Comparison of ENCODE assay signal across 8 cellular contexts in genomic region chr6:144215402-144215931, GRCh38.
A peak's percentile ranks its signal among the peaks of the same experiment; 100 is the strongest.
DNase-seq lines count a peak whose midpoint lies in the region; ATAC-seq and TF ChIP-seq lines count a peak whose summit lies in the region.

No MANE protein-coding gene starts in this region.

- DNase-seq in GM10266 (ENCODE audit: extremely low spot score) (peak; percentile 35), T-helper 17 cell (peak in 1 of 3 donors; percentile 6), medulla oblongata (ENCODE audit: extremely low spot score) (peak; percentile 51), testis (peak; percentile 44), T1000 (lab: John Stamatoyannopoulos, UW) (no peak)

- H3K36me3 ChIP-seq in ectodermal cell (ENCODE audit: control insufficient read depth, insufficient read depth, low read length), result no peaks in the 10 kb centered on the region
- H3K36me3 ChIP-seq in testis (ENCODE audit: low read depth, missing control alignments), result no peaks in the 10 kb centered on the region

- H3K27me3 ChIP-seq in ectodermal cell (ENCODE audit: control insufficient read depth, insufficient read depth, low read length, poor library complexity, severe bottlenecking) (no peaks in the 10 kb centered on the region), testis (no peaks in the 10 kb centered on the region)

- peaks cover 13% of the 10 kb centered on the region for H3K27me3 Mint-ChIP-seq in T-helper 17 cell

- H3K4me1 ChIP-seq in ectodermal cell (ENCODE audit: control insufficient read depth, insufficient read depth, low read length), result no peaks in the 10 kb centered on the region
- H3K4me1 ChIP-seq in testis, result peaks cover 11% of the 10 kb centered on the region

- TF ChIP-seq CTCF in GM10266 (IDR thresholded peaks at IDR 0.05; ENCODE audit: control insufficient read depth, insufficient read depth, low read depth, missing control alignments) (no peak), testis (IDR thresholded peaks at IDR 0.05) (no peak)

- ATAC-seq in HG03442 (IDR thresholded peaks at IDR 0.05; ENCODE audit: unreplicated experiment) (peak; percentile 7), T-helper 17 cell (no peak), GM19035 (IDR thresholded peaks at IDR 0.05; ENCODE audit: unreplicated experiment) (no peak)

- no peaks in the 10 kb centered on the region for H3K9me3 ChIP-seq in T-helper 17 cell (ENCODE audit: control insufficient read depth, low read length, poor library complexity, severe bottlenecking)
- no peaks in the 10 kb centered on the region for H3K9me3 ChIP-seq in ectodermal cell (ENCODE audit: control insufficient read depth, low read length)
- H3K9me3 ChIP-seq in testis, result no peaks in the 10 kb centered on the region

- H3K4me3 Mint-ChIP-seq in T-helper 17 cell, result peak overlapping the region; percentile 83

- peak overlapping the region; percentile 59 for H3K4me3 ChIP-seq in ectodermal cell (ENCODE audit: insufficient read depth, low read depth, low read length)
- peak overlapping the region; percentile 79 to 89 for H3K4me3 ChIP-seq in testis

- H3K36me3 Mint-ChIP-seq in T-helper 17 cell (ENCODE audit: low read depth), result peaks cover 4% of the 10 kb centered on the region

- H3K27ac ChIP-seq in ectodermal cell (ENCODE audit: insufficient read depth, low read depth, low read length, poor library complexity, severe bottlenecking) (peak overlapping the region; percentile 79), testis (peak overlapping the region; percentile 98 to 99)

- H3K4me1 Mint-ChIP-seq in T-helper 17 cell, result peaks cover 36% of the 10 kb centered on the region

- no peak for TF ChIP-seq POLR2A in testis (IDR thresholded peaks at IDR 0.05)

- WGBS in ectodermal cell, 2 experiments, result 71 to 77% methylated on average over 7 to 10 of the region's 10 CpGs
- WGBS in testis, 2 donors, result 12 to 16% methylated on average over 10 of the region's 10 CpGs

- intact Hi-C loops in testis (cut with DNase I; ENCODE audit: low total_unique reads), result loop anchor here (5.0 kb wide), 1 partner anchor 262 kb away; no protein-coding TSS in a partner anchor

- peak overlapping the region; percentile 95 for H3K27ac Mint-ChIP-seq in T-helper 17 cell
